ENCODE assay signal across 1 cellular context in genomic region chr7:26858229-26858568, GRCh38.
TF ChIP-seq lines count a peak whose summit lies in the region.

No MANE protein-coding gene starts in this region.

TF ChIP-seq in HepG2, 621 proteins besides CTCF, POLR2A, EP300 and RAD21 (continued from another document):
- TF ChIP-seq ZNF710 (CRISPR knock-in tag; IDR thresholded peaks at IDR 0.05; ENCODE audit: borderline replicate concordance) (no peak), HNRNPH1 (optimal IDR thresholded peaks at IDR 0.05; ENCODE audit: low read depth, low read length) (no peak), ZNF580 (CRISPR knock-in tag; IDR thresholded peaks at IDR 0.05; ENCODE audit: borderline replicate concordance, low read depth) (no peak), ZNF121 (CRISPR knock-in tag; IDR thresholded peaks at IDR 0.05) (no peak), LCORL (IDR thresholded peaks at IDR 0.05) (no peak), LCORL (CRISPR knock-in tag; IDR thresholded peaks at IDR 0.05) (no peak)
